In genomic region chr4:3488791-3489190, GRCh38 we compare ENCODE assay signal across 28 cellular contexts. TPM values are rescaled to one million over a fixed set of nuclear protein-coding genes. Genes with fewer than 3 reads are reported as not detected.
DNase-seq lines count a peak whose midpoint lies in the region; ATAC-seq, FAIRE-seq and TF ChIP-seq lines count a peak whose summit lies in the region.
"Had no signal": no experiment of that assay in that cellular context is flagged by ENCODE, and none has a peak within 500 bp of the region (broad histone marks: within the 10 kb centered on the region; RNA-seq: fewer than 3 reads in every experiment).

No MANE protein-coding gene starts in this region.

- no peak overlapping the region for H3K9ac ChIP-seq in K562 (ENCODE audit: insufficient read depth in 1 of 2, low read depth in 2 of 2, low read length in 2 of 2)
- H3K9ac ChIP-seq: SK-N-SH had no signal

- no peak for TF ChIP-seq RAD21 in K562 (CRISPR knock-in tag; conservative IDR thresholded peaks at IDR 0.05 in 1 of 2, IDR thresholded peaks at IDR 0.05 in 1 of 2)

- H3K27ac ChIP-seq in right cardiac atrium (ENCODE audit: low read length) (no peak overlapping the region), heart right ventricle (peak overlapping the region in 1 of 10 donors; percentile 95), K562 (ENCODE audit: extremely low read depth, low read depth, low read length) (no peak overlapping the region)
- H3K27ac ChIP-seq: C4-2B, HL-60, Peyer's patch had no signal

- H3K4me1 ChIP-seq in right cardiac atrium (ENCODE audit: control insufficient read depth, insufficient read depth, low read length) (peaks cover 3% of the 10 kb centered on the region), heart right ventricle (peaks cover 14 to 58% (median 30%) of the 10 kb centered on the region in 9 donors), K562 (replicated peaks in 1 of 2; ENCODE audit: control insufficient read depth in 2 of 2, insufficient read depth in 2 of 2, low read length in 2 of 2) (peaks cover 0 to 55% of the 10 kb centered on the region in 2 experiments; a peak in 2 of 5 replicates)

- TF ChIP-seq POLR2A in K562 (conservative IDR thresholded peaks at IDR 0.05): no peak

- 44% methylated on average over 9 of the region's 9 CpGs for WGBS in right cardiac atrium
- 39 to 62% methylated on average over 7 to 9 of the region's 9 CpGs for WGBS in heart right ventricle, 2 donors
- WGBS in K562 (ENCODE audit: insufficient coverage, low coverage, missing lambda C conversion rate): 0% methylated on average over 8 of the region's 9 CpGs

- H3K27ac Mint-ChIP-seq in naive B cell: peak overlapping the region in 5 of 6 donors; percentile 27 to 70 (median 47)
- H3K27ac Mint-ChIP-seq: CD8-positive, alpha-beta T cell had no signal

- no peak overlapping the region for H3K4me3 ChIP-seq in right cardiac atrium (ENCODE audit: low read length)
- H3K4me3 ChIP-seq in heart right ventricle: no peak overlapping the region
- H3K4me3 ChIP-seq in K562: no peak overlapping the region
- H3K4me3 ChIP-seq: Peyer's patch had no signal

- H3K27me3 ChIP-seq in right cardiac atrium (ENCODE audit: control insufficient read depth, insufficient read depth) (no peaks in the 10 kb centered on the region), heart right ventricle (peaks cover 0 to 51% (median 42%) of the 10 kb centered on the region in 7 donors), K562 (ENCODE audit: control insufficient read depth in 2 of 2, insufficient read depth in 2 of 2, low read length in 2 of 2) (peaks cover 28 to 83% of the 10 kb centered on the region in 2 experiments; a peak in 4 of 5 replicates)

- FAIRE-seq in K562 (lab: Jason Lieb, UNC): no peak
- FAIRE-seq: G401.6 had no signal

- POLR2A ChIA-PET in K562 (lab: Yijun Ruan, JAX): no interaction called here

- H3K36me3 ChIP-seq in heart right ventricle: peaks cover 0 to 31% (median 0%) of the 10 kb centered on the region in 9 donors
- H3K36me3 ChIP-seq in K562 (ENCODE audit: control insufficient read depth, insufficient read depth, low read length): no peaks in the 10 kb centered on the region
- H3K36me3 ChIP-seq: Peyer's patch had no signal

- H3K27me3 Mint-ChIP-seq in naive B cell: peaks cover 0 to 19% (median 15%) of the 10 kb centered on the region in 3 donors

- no peak overlapping the region for H2AFZ ChIP-seq in K562 (ENCODE audit: low read depth, low read length)

- TF ChIP-seq EP300 in K562 (IDR thresholded peaks at IDR 0.05; ENCODE audit: low read length): no peak

- H3K79me2 ChIP-seq in K562 (ENCODE audit: control insufficient read depth, insufficient read depth, low read length): no peaks in the 10 kb centered on the region

- H3K4me2 ChIP-seq in K562 (ENCODE audit: insufficient read depth, low read length): no peak overlapping the region
- H3K4me2 ChIP-seq: SK-N-SH had no signal

- BruUV-seq in K562 (replicated peaks; lab: Mats Ljungman, UMichigan): no TSS peak

- intact Hi-C loops in right cardiac atrium (cut with DNase I): no loop called here
- intact Hi-C loops in heart right ventricle (cut with DNase I): no loop called here
- intact Hi-C loops in K562 (cut with micrococcal nuclease): no loop called here

- peaks cover 0 to 24% of the 10 kb centered on the region in 2 donors for H3K36me3 Mint-ChIP-seq in naive B cell
- H3K36me3 Mint-ChIP-seq: CD8-positive, alpha-beta T cell had no signal

- peaks cover 24% of the 10 kb centered on the region for H4K20me1 ChIP-seq in K562 (replicated peaks; ENCODE audit: control insufficient read depth, insufficient read depth, low read length)

- no peaks in the 10 kb centered on the region for H3K9me3 Mint-ChIP-seq in naive B cell
- H3K9me3 Mint-ChIP-seq: CD8-positive, alpha-beta T cell had no signal

- in situ Hi-C loops in K562 (cut with MboI): no loop called here

- CTCF ChIA-PET in K562 (lab: Yijun Ruan, JAX; ENCODE audit: low intra/inter-chr PET ratio): no interaction called here

- TF ChIP-seq CTCF in heart right ventricle (IDR thresholded peaks at IDR 0.05) (no peak), K562 (IDR thresholded peaks at IDR 0.05 in 2 of 3, conservative IDR thresholded peaks at IDR 0.05 in 1 of 3; ENCODE audit: insufficient read depth in 2 of 3, low read depth in 1 of 3, low read length in 3 of 3) (no peak)

- no peak for ATAC-seq in right cardiac atrium
- no peak for ATAC-seq in heart right ventricle
- ATAC-seq in K562: peak; percentile 4; the same call in 1 of the 3 replicates
- no peak for ATAC-seq in naive B cell (ENCODE audit: low read depth in 2 of 2)
- ATAC-seq: CD8-positive, alpha-beta T cell; HCT116 had no signal

- no peaks in the 10 kb centered on the region for H3K9me1 ChIP-seq in K562 (ENCODE audit: control insufficient read depth, insufficient read depth, low read length)

- peak overlapping the region in 2 of 8 donors; percentile 44 to 61 for H3K4me3 Mint-ChIP-seq in naive B cell
- H3K4me3 Mint-ChIP-seq: CD8-positive, alpha-beta T cell had no signal

- H3K4me1 Mint-ChIP-seq in naive B cell: peaks cover 33 to 50% (median 45%) of the 10 kb centered on the region in 3 donors

- DNase-seq in right cardiac atrium (peak in 2 of 3 donors; percentile 27 to 42), heart right ventricle (no peak), K562 (ENCODE audit: extremely low read depth in 1 of 4, low spot score in 3 of 4) (no peak), naive B cell (no peak), HUDEP-2 (lab: John Stamatoyannopoulos, UW; ENCODE audit: unreplicated experiment in 76 of 76) (no peak), HT-29 (ENCODE audit: low spot score) (no peak), AG08395 (ENCODE audit: low spot score) (no peak)
- DNase-seq in stimulated activated CD4-positive, alpha-beta T cell treated with anti-CD3 and anti-CD28 coated beads, Interleukin-2, amount 100 ng/mL, for 24 hours: no peak
- DNase-seq: Caco-2; CD8-positive, alpha-beta T cell; GOT3; NCI-H1092; NCI-H1417 treated with DMSO at 0.1 percent for 48 hours; NCI-H1694 treated with DMSO at 0.1 percent for 48 hours; NCI-H2081 treated with DMSO at 0.1 percent for 48 hours; NCI-H2171; NCI-H226; NCI-H510A; NCI-H69; OCI-M1; Peyer's patch; SK-N-SH; SW 1271 had no signal

- H3K9me3 ChIP-seq in right cardiac atrium (ENCODE audit: control insufficient read depth, low read length): no peaks in the 10 kb centered on the region
- no peaks in the 10 kb centered on the region for H3K9me3 ChIP-seq in heart right ventricle
- H3K9me3 ChIP-seq in K562 (replicated peaks; ENCODE audit: control insufficient read depth, insufficient read depth, low read depth, low read length): no peaks in the 10 kb centered on the region
- H3K9me3 ChIP-seq: Caco-2, Peyer's patch, SK-N-SH had no signal

RNA-seq across cellular contexts. Expression of gene DOK7, which starts 25.7 kb away (rescaled TPM):
- total RNA-seq in right cardiac atrium: 10 to 100 TPM; 28.9 to 40.0 (median 34.5) TPM
- 36.3 TPM for polyA plus RNA-seq in right cardiac atrium
- total RNA-seq in heart right ventricle: 10 to 100 TPM; 30.3 to 60.0 (median 37.2) TPM
- 10 to 100 TPM; 61.5 to 89.7 TPM for polyA plus RNA-seq in heart right ventricle
- total RNA-seq in K562 (2011; cell fraction: chromatin; rRNA removed; ENCODE audit: low replicate concordance): not detected in 2 replicates
- not detected in 2 replicates for total RNA-seq in K562 (2011; cell fraction: nucleolus; rRNA removed)
- total RNA-seq in K562 (2011; cell fraction: nucleoplasm; rRNA removed): not detected in 2 replicates
- not detected in 2 replicates for total RNA-seq in K562 (2014; rRNA removed)
- not detected in 2 replicates for total RNA-seq in K562 (2014; rRNA removed; fragmentation: Illumina TruSeq; extraction: Trizol)
- not detected in 2 replicates for total RNA-seq in K562 (2015; rRNA removed; fragmentation: Illumina TruSeq; extraction: Trizol)
- total RNA-seq in K562 (2021): not detected in 2 replicates
- polyA plus RNA-seq in K562 (2011; rRNA removed): not detected in 2 replicates
- not detected in 2 replicates for polyA plus RNA-seq in K562 (2011; cell fraction: cytosol; rRNA removed)
- not detected in 2 replicates for polyA plus RNA-seq in K562 (2011; cell fraction: nucleus; rRNA removed)
- not detected in 2 replicates for polyA plus RNA-seq in K562 (2012)
- not detected in 2 replicates for polyA plus RNA-seq in K562 (2014; fragmentation: Illumina TruSeq; extraction: Trizol)
- polyA plus RNA-seq in K562 (2014; fragmentation: Nextera tagmentation; extraction: Ambion mirVana): not detected
- not detected in 2 replicates for polyA plus RNA-seq in K562 (2014; rRNA removed)
- not detected in 2 replicates for polyA minus RNA-seq in K562 (2011; rRNA and poly(A)+ RNA removed)
- polyA minus RNA-seq in K562 (2011; cell fraction: cytosol; rRNA and poly(A)+ RNA removed): not detected in 2 replicates
- not detected in 2 replicates for polyA minus RNA-seq in K562 (2011; cell fraction: nucleus; rRNA and poly(A)+ RNA removed)
- polyA plus RNA-seq in naive B cell (ENCODE audit: low read depth in 6 of 6): 1 to 10 TPM; 1.8 to 6.0 (median 4.3) TPM
- 16.1 and 17.6 TPM in 2 replicates for total RNA-seq in HT-29 (2014; rRNA removed; shearing (Covaris generic))
- total RNA-seq: CD8-positive, alpha-beta T cell had no signal
- polyA plus RNA-seq: SK-N-SH had no signal

RNA-seq across cellular contexts. Expression of gene LRPAP1, which starts 43.4 kb away (rescaled TPM):
- total RNA-seq in right cardiac atrium (100 to 1,000 TPM; 297 to 325 (median 309) TPM), heart right ventricle (100 to 1,000 TPM; 234 to 392 (median 345) TPM), K562 (2014; rRNA removed) (73.5 and 105 TPM in 2 replicates), K562 (2014; rRNA removed; fragmentation: Illumina TruSeq; extraction: Trizol) (18.7 and 24.6 TPM in 2 replicates), K562 (2015; rRNA removed; fragmentation: Illumina TruSeq; extraction: Trizol) (41.8 and 49.7 TPM in 2 replicates), K562 (2021) (72.0 and 75.5 TPM in 2 replicates)
- polyA plus RNA-seq in right cardiac atrium (207 TPM), heart right ventricle (100 to 1,000 TPM in 1 of 2 donors, 10 to 100 TPM in 1; 49.9 to 418 TPM), K562 (2011; rRNA removed) (43.6 and 45.0 TPM in 2 replicates), K562 (2014; fragmentation: Illumina TruSeq; extraction: Trizol) (33.1 and 55.4 TPM in 2 replicates), K562 (2014; fragmentation: Nextera tagmentation; extraction: Ambion mirVana) (1 to 10 TPM; 1.1 to 6.1 TPM), K562 (2014; rRNA removed) (57.7 and 69.9 TPM in 2 replicates), naive B cell (ENCODE audit: low read depth in 6 of 6) (100 to 1,000 TPM in 2 of 6 donors, 10 to 100 TPM in 4; 93.5 to 120 (median 96.2) TPM)
- 44.0 and 98.8 TPM in 2 replicates for total RNA-seq in K562 (2011; cell fraction: chromatin; rRNA removed; ENCODE audit: low replicate concordance)
- total RNA-seq in K562 (2011; cell fraction: nucleolus; rRNA removed): 76.2 and 78.7 TPM in 2 replicates
- 43.0 and 46.3 TPM in 2 replicates for total RNA-seq in K562 (2011; cell fraction: nucleoplasm; rRNA removed)
- polyA plus RNA-seq in K562 (2011; cell fraction: cytosol; rRNA removed): 28.1 and 40.4 TPM in 2 replicates
- polyA plus RNA-seq in K562 (2011; cell fraction: nucleus; rRNA removed): 33.7 and 47.1 TPM in 2 replicates
- polyA plus RNA-seq in K562 (2012): 70.2 and 113 TPM in 2 replicates
- 23.0 and 26.5 TPM in 2 replicates for polyA minus RNA-seq in K562 (2011; rRNA and poly(A)+ RNA removed)
- polyA minus RNA-seq in K562 (2011; cell fraction: cytosol; rRNA and poly(A)+ RNA removed): 19.7 and 31.3 TPM in 2 replicates
- 17.9 and 19.5 TPM in 2 replicates for polyA minus RNA-seq in K562 (2011; cell fraction: nucleus; rRNA and poly(A)+ RNA removed)
- total RNA-seq in HT-29 (2014; rRNA removed; shearing (Covaris generic)): 156 and 190 TPM in 2 replicates

RNA-seq across cellular contexts. Expression of gene HGFAC, which starts 47.0 kb away (rescaled TPM):
- total RNA-seq in right cardiac atrium (under 1 TPM in 3 of 4 donors, not detected in 1; 0.31 to 0.62 (median 0.31) TPM), heart right ventricle (under 1 TPM in 6 of 10 donors, not detected in 4; 0.15 to 0.59 (median 0.36) TPM), K562 (2014; rRNA removed) (not detected in 2 replicates), K562 (2014; rRNA removed; fragmentation: Illumina TruSeq; extraction: Trizol) (not detected in 2 replicates), K562 (2015; rRNA removed; fragmentation: Illumina TruSeq; extraction: Trizol) (not detected in 2 replicates), K562 (2021) (0.09 TPM in 1 of 2 replicates, not detected in the other)
- polyA plus RNA-seq in right cardiac atrium (0.14 TPM), heart right ventricle (1 to 10 TPM; 1.0 to 1.1 TPM), K562 (2011; rRNA removed) (not detected in 2 replicates), K562 (2014; fragmentation: Illumina TruSeq; extraction: Trizol) (not detected in 2 replicates), K562 (2014; fragmentation: Nextera tagmentation; extraction: Ambion mirVana) (not detected), K562 (2014; rRNA removed) (0.13 TPM in 1 of 2 replicates, not detected in the other), naive B cell (ENCODE audit: low read depth in 6 of 6) (not detected)
- total RNA-seq in K562 (2011; cell fraction: chromatin; rRNA removed; ENCODE audit: low replicate concordance): not detected in 2 replicates
- total RNA-seq in K562 (2011; cell fraction: nucleolus; rRNA removed): not detected in 2 replicates
- not detected in 2 replicates for total RNA-seq in K562 (2011; cell fraction: nucleoplasm; rRNA removed)
- not detected in 2 replicates for polyA plus RNA-seq in K562 (2011; cell fraction: cytosol; rRNA removed)
- polyA plus RNA-seq in K562 (2011; cell fraction: nucleus; rRNA removed): 0.15 and 0.53 TPM in 2 replicates
- not detected in 2 replicates for polyA plus RNA-seq in K562 (2012)
- polyA minus RNA-seq in K562 (2011; rRNA and poly(A)+ RNA removed): not detected in 2 replicates
- polyA minus RNA-seq in K562 (2011; cell fraction: cytosol; rRNA and poly(A)+ RNA removed): not detected in 2 replicates
- polyA minus RNA-seq in K562 (2011; cell fraction: nucleus; rRNA and poly(A)+ RNA removed): not detected in 2 replicates
- 0.13 TPM in 1 of 2 replicates, not detected in the other for total RNA-seq in HT-29 (2014; rRNA removed; shearing (Covaris generic))
- total RNA-seq: A172; CD8-positive, alpha-beta T cell; Peyer's patch had no signal

Comparison
In these comparisons a context has a peak if more than half of its experiments do, and no peak if none do; other contexts are left out.
1. DNase-seq: peak in right cardiac atrium (2 of 3); none in heart right ventricle (0 of 2), K562 (0 of 4), naive B cell (single experiment), HUDEP-2 (0 of 76), stimulated activated CD4-positive, alpha-beta T cell treated with anti-CD3 and anti-CD28 coated beads, Interleukin-2, amount 100 ng/mL, for 24 hours (0 of 2), HT-29 (single experiment) and AG08395 (single experiment).
2. RNA of gene DOK7, which starts 25.7 kb away (total RNA-seq): 30.3 to 60.0 TPM in heart right ventricle, 28.9 to 40.0 TPM in right cardiac atrium and 16.1 to 17.6 TPM in HT-29; not detected in K562; every median in the first group is over 10 times any median in the second.